ENCODE assay signal across 16 cellular contexts in the genomic region with DNA sequence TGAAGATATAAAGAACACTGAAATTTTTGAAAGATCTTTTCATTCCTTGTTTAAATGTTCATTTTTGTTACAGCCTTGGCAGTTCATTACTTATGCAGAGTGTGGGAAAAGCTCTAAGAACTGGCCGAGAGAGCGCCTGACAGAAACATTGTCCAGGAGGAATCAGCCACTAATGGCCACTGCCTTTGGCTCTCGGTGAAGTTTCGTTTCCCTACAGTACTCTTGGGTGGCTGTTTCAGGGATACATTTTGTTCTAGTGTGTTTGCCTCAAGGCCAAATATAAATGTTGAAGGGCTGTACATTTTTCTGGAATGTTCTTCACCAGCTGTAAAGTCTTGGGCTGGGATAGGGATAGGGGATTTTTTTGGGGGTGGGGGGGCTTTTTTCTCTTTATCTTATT. TPM values are rescaled to one million over a fixed set of nuclear protein-coding genes. Genes with fewer than 3 reads are reported as not detected.
DNase-seq lines count a peak whose midpoint lies in the region; ATAC-seq and TF ChIP-seq lines count a peak whose summit lies in the region.
"Had no signal": no experiment of that assay in that cellular context is flagged by ENCODE, and none has a peak within 500 bp of the region (broad histone marks: within the 10 kb centered on the region; RNA-seq: fewer than 3 reads in every experiment).

No MANE protein-coding gene starts in this region.

- H2BK5ac ChIP-seq in trophoblast cell (ENCODE audit: low read depth, low read length, poor library complexity): no peak overlapping the region

- no peak overlapping the region for H3K18ac ChIP-seq in trophoblast cell (ENCODE audit: low read length)

- no peaks in the 10 kb centered on the region for H3K27me3 ChIP-seq in left ventricle myocardium inferior (ENCODE audit: low read depth)
- no peaks in the 10 kb centered on the region for H3K27me3 ChIP-seq in trophoblast cell (ENCODE audit: insufficient read depth, low read length)
- no peaks in the 10 kb centered on the region for H3K27me3 ChIP-seq in upper lobe of right lung

- H4K12ac ChIP-seq in trophoblast cell (ENCODE audit: low read depth, low read length): no peak overlapping the region

- H3K9me3 ChIP-seq in left ventricle myocardium inferior (replicated peaks): no peaks in the 10 kb centered on the region
- H3K9me3 ChIP-seq in trophoblast cell (ENCODE audit: insufficient read depth, low read depth, low read length): no peaks in the 10 kb centered on the region
- H3K9me3 ChIP-seq in upper lobe of right lung: no peaks in the 10 kb centered on the region

- no peaks in the 10 kb centered on the region for H3K36me3 Mint-ChIP-seq in activated CD4-positive, alpha-beta T cell treated with anti-CD3 and anti-CD28 coated beads, Interleukin-2, amount 10 ng/mL, durations not matched to agents 24 days and 14 days (ENCODE audit: low read depth)
- H3K36me3 Mint-ChIP-seq: activated naive CD8-positive, alpha-beta T cell treated with anti-CD3 and anti-CD28 coated beads, Interleukin-2, amount 10 ng/mL, durations not matched to agents 7 days and 5 days had no signal

- peaks cover 19% of the 10 kb centered on the region for H3K79me1 ChIP-seq in trophoblast cell (ENCODE audit: low read length)

- peaks cover 3% of the 10 kb centered on the region for H3K79me2 ChIP-seq in trophoblast cell (ENCODE audit: control insufficient read depth, insufficient read depth, low read length, poor library complexity)

- H2AK5ac ChIP-seq in trophoblast cell (ENCODE audit: low read length): no peak overlapping the region

- no peak overlapping the region for H3K4ac ChIP-seq in trophoblast cell (ENCODE audit: low read depth, low read length)

- H3K23ac ChIP-seq in trophoblast cell (ENCODE audit: low read length): no peak overlapping the region

- intact Hi-C loops in left ventricle myocardium inferior (cut with micrococcal nuclease) (no loop called here), upper lobe of right lung (cut with DNase I) (no loop called here)
- intact Hi-C loops in activated CD4-positive, alpha-beta T cell treated with anti-CD3 and anti-CD28 coated beads, Interleukin-2, amount 10 ng/mL, durations not matched to agents 24 days and 14 days (cut with micrococcal nuclease): no loop called here

- no peak overlapping the region for H2BK12ac ChIP-seq in trophoblast cell (ENCODE audit: low read length)

- H4K8ac ChIP-seq in trophoblast cell (ENCODE audit: low read depth, low read length): no peak overlapping the region

- DNase-seq in NOMO-1 treated with DMSO at 0.1 percent for 48 hours (lab: John Stamatoyannopoulos, UW; ENCODE audit: unreplicated experiment) (peak; percentile 25), NOMO-1 (lab: John Stamatoyannopoulos, UW; ENCODE audit: unreplicated experiment in 2 of 2) (no peak), left ventricle myocardium inferior (no peak), trophoblast cell (no peak), upper lobe of right lung (no peak), NCI-H1417 treated with DMSO at 0.1 percent for 48 hours (lab: John Stamatoyannopoulos, UW) (no peak)
- no peak for DNase-seq in activated CD4-positive, alpha-beta T cell treated with anti-CD3 and anti-CD28 coated beads, Interleukin-2, amount 10 ng/mL, durations not matched to agents 24 days and 14 days
- DNase-seq in activated CD4-positive, alpha-beta T cell treated with anti-CD3 and anti-CD28 coated beads, Interleukin-2, amount 50 U/mL, for 4 hours: no peak
- DNase-seq: 8988T; activated naive CD8-positive, alpha-beta T cell treated with anti-CD3 and anti-CD28 coated beads, Interleukin-2, amount 10 ng/mL, durations not matched to agents 7 days and 5 days; activated T-cell treated with anti-CD3 and anti-CD28 coated beads, Interleukin-2, amount 50 U/mL, for 48 hours; central memory CD4-positive, alpha-beta T cell; NCI-H2029 treated with DMSO at 0.1 percent for 48 hours; NCI-H82; small intestine; stimulated activated naive CD4-positive, alpha-beta T cell treated with Interleukin-2 at 50 U/mL for 16 hours had no signal

- H3K27ac ChIP-seq in left ventricle myocardium inferior (replicated peaks): peak overlapping the region; percentile 86
- H3K27ac ChIP-seq in trophoblast cell (ENCODE audit: low read depth, low read length): peak overlapping the region; percentile 91
- peak overlapping the region; percentile 25 for H3K27ac ChIP-seq in upper lobe of right lung

- H3K4me1 ChIP-seq in left ventricle myocardium inferior: peaks cover 97% of the 10 kb centered on the region
- H3K4me1 ChIP-seq in trophoblast cell (ENCODE audit: control insufficient read depth in 1 of 2, insufficient read depth in 2 of 2, low read length in 2 of 2): peaks cover 7 to 19% of the 10 kb centered on the region in 2 experiments
- H3K4me1 ChIP-seq in upper lobe of right lung: peaks cover 57% of the 10 kb centered on the region

- H3K9ac ChIP-seq in trophoblast cell (ENCODE audit: low read length): no peak overlapping the region

- no peaks in the 10 kb centered on the region for H3K4me1 Mint-ChIP-seq in activated CD4-positive, alpha-beta T cell treated with anti-CD3 and anti-CD28 coated beads, Interleukin-2, amount 10 ng/mL, durations not matched to agents 24 days and 14 days
- H3K4me1 Mint-ChIP-seq: activated naive CD8-positive, alpha-beta T cell treated with anti-CD3 and anti-CD28 coated beads, Interleukin-2, amount 10 ng/mL, durations not matched to agents 7 days and 5 days had no signal

- TF ChIP-seq CTCF in left ventricle myocardium inferior (IDR thresholded peaks at IDR 0.05; ENCODE audit: borderline replicate concordance): no peak
- no peak for TF ChIP-seq CTCF in upper lobe of right lung (IDR thresholded peaks at IDR 0.05)

- H3K4me3 Mint-ChIP-seq in activated CD4-positive, alpha-beta T cell treated with anti-CD3 and anti-CD28 coated beads, Interleukin-2, amount 10 ng/mL, durations not matched to agents 24 days and 14 days: no peak overlapping the region
- H3K4me3 Mint-ChIP-seq: activated naive CD8-positive, alpha-beta T cell treated with anti-CD3 and anti-CD28 coated beads, Interleukin-2, amount 10 ng/mL, durations not matched to agents 7 days and 5 days had no signal

- peaks cover 25% of the 10 kb centered on the region for H3K27me3 Mint-ChIP-seq in activated CD4-positive, alpha-beta T cell treated with anti-CD3 and anti-CD28 coated beads, Interleukin-2, amount 10 ng/mL, durations not matched to agents 24 days and 14 days

- peaks cover 5% of the 10 kb centered on the region for H3K36me3 ChIP-seq in left ventricle myocardium inferior
- no peaks in the 10 kb centered on the region for H3K36me3 ChIP-seq in trophoblast cell (ENCODE audit: control insufficient read depth in 1 of 2, insufficient read depth in 2 of 2, low read length in 2 of 2)
- no peaks in the 10 kb centered on the region for H3K36me3 ChIP-seq in upper lobe of right lung

- H4K91ac ChIP-seq in trophoblast cell (ENCODE audit: low read depth, low read length): no peak overlapping the region

- no peak overlapping the region for H2AFZ ChIP-seq in trophoblast cell (ENCODE audit: insufficient read depth, low read length, poor library complexity)

- peak; percentile 38 for ATAC-seq in upper lobe of right lung

- H3K9me3 Mint-ChIP-seq in activated CD4-positive, alpha-beta T cell treated with anti-CD3 and anti-CD28 coated beads, Interleukin-2, amount 10 ng/mL, durations not matched to agents 24 days and 14 days: no peaks in the 10 kb centered on the region
- H3K9me3 Mint-ChIP-seq: activated naive CD8-positive, alpha-beta T cell treated with anti-CD3 and anti-CD28 coated beads, Interleukin-2, amount 10 ng/mL, durations not matched to agents 7 days and 5 days had no signal

- no peak overlapping the region for H3K27ac Mint-ChIP-seq in activated CD4-positive, alpha-beta T cell treated with anti-CD3 and anti-CD28 coated beads, Interleukin-2, amount 10 ng/mL, durations not matched to agents 24 days and 14 days
- H3K27ac Mint-ChIP-seq: activated naive CD8-positive, alpha-beta T cell treated with anti-CD3 and anti-CD28 coated beads, Interleukin-2, amount 10 ng/mL, durations not matched to agents 7 days and 5 days had no signal

- H3K4me2 ChIP-seq in trophoblast cell (ENCODE audit: low read length): no peak overlapping the region

- WGBS in trophoblast cell (ENCODE audit: extremely low coverage, insufficient coverage, insufficient read length): no CpG with 5 or more reads among the region's 4 CpGs

- no peak overlapping the region for H2BK120ac ChIP-seq in trophoblast cell (ENCODE audit: insufficient read depth, low read length, poor library complexity)

- H3K4me3 ChIP-seq in left ventricle myocardium inferior (peak overlapping the region; percentile 40), trophoblast cell (ENCODE audit: low read depth, low read length) (no peak overlapping the region), upper lobe of right lung (no peak overlapping the region)

- no peak overlapping the region for H3K14ac ChIP-seq in trophoblast cell (ENCODE audit: low read length)

RNA-seq across cellular contexts. Expression of gene SPTBN1, which starts 10.8 kb away (rescaled TPM):
- total RNA-seq in left ventricle myocardium inferior (484 TPM), upper lobe of right lung (813 TPM)
- polyA plus RNA-seq in trophoblast cell (2013): 86.0 and 88.0 TPM in 2 replicates
- total RNA-seq in activated CD4-positive, alpha-beta T cell treated with anti-CD3 and anti-CD28 coated beads, Interleukin-2, amount 10 ng/mL, durations not matched to agents 24 days and 14 days: 52.6 and 53.8 TPM in 2 replicates

Comparison
In these comparisons a context has a peak if more than half of its experiments do, and no peak if none do; other contexts are left out.
1. H3K27ac ChIP-seq: peak in every context shown above with its lines; median percentile 91 in trophoblast cell; 86 in left ventricle myocardium inferior; 25 in upper lobe of right lung.